Comparison of ENCODE assay signal across 1 cellular context in the genomic region with DNA sequence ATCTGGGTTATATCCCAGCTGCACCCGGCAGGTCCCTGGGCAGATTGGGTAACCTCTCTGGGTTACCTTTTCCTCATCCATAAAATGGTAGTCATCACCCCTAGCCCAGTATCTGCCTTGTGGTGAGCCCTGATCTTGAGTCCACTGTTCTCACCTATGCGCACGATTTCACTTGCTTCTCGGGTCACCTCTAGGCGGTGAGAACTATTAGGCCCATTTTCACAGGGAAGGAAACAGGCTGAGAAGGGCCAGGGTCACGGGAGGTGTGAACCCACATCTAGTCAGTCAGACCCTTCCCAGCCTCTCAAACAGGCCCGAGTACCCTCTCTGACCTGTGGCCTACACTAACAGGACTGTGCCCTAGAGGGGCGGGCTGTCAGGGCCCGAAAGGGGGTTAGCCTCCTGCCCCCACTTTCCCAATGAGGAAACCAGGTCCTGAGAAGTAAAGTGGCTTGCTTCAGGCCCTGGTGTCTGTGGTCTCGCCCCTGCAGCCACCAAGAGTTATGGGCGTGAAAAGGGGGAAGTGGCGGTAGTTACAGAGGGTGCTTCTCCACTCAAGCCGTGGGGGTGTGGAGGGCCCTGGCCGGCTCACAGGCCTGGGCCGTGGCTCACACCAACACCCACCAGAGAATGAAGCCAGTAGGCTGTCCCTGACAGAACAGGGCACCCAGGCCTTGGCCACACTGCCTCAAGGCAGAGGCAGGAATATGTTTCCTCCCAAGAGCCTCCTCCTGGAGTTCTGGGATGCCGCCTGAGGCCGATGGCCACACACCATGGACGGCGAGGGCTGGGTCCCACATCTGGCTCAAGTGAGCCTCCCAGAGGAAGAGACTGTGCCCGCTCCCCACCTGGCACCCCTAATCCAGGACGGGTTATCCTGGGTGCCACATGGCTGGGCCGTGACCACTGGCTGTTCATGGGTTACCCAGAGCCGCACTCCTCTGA.
TF ChIP-seq lines count a peak whose summit lies in the region.

No MANE protein-coding gene starts in this region.

TF ChIP-seq in GM12878, 131 proteins besides CTCF, POLR2A, EP300 and RAD21 (continued from another document and continues in another):
- TF ChIP-seq, protein P1, sequence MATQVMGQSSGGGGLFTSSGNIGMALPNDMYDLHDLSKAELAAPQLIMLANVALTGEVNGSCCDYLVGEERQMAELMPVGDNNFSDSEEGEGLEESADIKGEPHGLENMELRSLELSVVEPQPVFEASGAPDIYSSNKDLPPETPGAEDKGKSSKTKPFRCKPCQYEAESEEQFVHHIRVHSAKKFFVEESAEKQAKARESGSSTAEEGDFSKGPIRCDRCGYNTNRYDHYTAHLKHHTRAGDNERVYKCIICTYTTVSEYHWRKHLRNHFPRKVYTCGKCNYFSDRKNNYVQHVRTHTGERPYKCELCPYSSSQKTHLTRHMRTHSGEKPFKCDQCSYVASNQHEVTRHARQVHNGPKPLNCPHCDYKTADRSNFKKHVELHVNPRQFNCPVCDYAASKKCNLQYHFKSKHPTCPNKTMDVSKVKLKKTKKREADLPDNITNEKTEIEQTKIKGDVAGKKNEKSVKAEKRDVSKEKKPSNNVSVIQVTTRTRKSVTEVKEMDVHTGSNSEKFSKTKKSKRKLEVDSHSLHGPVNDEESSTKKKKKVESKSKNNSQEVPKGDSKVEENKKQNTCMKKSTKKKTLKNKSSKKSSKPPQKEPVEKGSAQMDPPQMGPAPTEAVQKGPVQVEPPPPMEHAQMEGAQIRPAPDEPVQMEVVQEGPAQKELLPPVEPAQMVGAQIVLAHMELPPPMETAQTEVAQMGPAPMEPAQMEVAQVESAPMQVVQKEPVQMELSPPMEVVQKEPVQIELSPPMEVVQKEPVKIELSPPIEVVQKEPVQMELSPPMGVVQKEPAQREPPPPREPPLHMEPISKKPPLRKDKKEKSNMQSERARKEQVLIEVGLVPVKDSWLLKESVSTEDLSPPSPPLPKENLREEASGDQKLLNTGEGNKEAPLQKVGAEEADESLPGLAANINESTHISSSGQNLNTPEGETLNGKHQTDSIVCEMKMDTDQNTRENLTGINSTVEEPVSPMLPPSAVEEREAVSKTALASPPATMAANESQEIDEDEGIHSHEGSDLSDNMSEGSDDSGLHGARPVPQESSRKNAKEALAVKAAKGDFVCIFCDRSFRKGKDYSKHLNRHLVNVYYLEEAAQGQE (IDR thresholded peaks at IDR 0.05; ENCODE audit: low read depth, low read length), result no peak
- no peak for TF ChIP-seq STAT1 (conservative IDR thresholded peaks at IDR 0.05)
- no peak for TF ChIP-seq KAT2A (conservative IDR thresholded peaks at IDR 0.05; ENCODE audit: control insufficient read depth, low read depth, low read length)
- TF ChIP-seq, protein P2, sequence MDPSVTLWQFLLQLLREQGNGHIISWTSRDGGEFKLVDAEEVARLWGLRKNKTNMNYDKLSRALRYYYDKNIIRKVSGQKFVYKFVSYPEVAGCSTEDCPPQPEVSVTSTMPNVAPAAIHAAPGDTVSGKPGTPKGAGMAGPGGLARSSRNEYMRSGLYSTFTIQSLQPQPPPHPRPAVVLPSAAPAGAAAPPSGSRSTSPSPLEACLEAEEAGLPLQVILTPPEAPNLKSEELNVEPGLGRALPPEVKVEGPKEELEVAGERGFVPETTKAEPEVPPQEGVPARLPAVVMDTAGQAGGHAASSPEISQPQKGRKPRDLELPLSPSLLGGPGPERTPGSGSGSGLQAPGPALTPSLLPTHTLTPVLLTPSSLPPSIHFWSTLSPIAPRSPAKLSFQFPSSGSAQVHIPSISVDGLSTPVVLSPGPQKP (IDR thresholded peaks at IDR 0.05; ENCODE audit: low read depth, low read length), result no peak
- TF ChIP-seq SPI1 (IDR thresholded peaks at IDR 0.05; ENCODE audit: borderline replicate concordance, insufficient read depth, low read depth, low read length), result peak; percentile 95
- no peak for TF ChIP-seq TARDBP (IDR thresholded peaks at IDR 0.05; ENCODE audit: borderline replicate concordance)
- TF ChIP-seq, protein P3, sequence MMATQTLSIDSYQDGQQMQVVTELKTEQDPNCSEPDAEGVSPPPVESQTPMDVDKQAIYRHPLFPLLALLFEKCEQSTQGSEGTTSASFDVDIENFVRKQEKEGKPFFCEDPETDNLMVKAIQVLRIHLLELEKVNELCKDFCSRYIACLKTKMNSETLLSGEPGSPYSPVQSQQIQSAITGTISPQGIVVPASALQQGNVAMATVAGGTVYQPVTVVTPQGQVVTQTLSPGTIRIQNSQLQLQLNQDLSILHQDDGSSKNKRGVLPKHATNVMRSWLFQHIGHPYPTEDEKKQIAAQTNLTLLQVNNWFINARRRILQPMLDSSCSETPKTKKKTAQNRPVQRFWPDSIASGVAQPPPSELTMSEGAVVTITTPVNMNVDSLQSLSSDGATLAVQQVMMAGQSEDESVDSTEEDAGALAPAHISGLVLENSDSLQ (IDR thresholded peaks at IDR 0.05), result 0 out of 2 replicates have a peak, but pooled peaks have one; percentile 7
- TF ChIP-seq JUND (IDR thresholded peaks at IDR 0.05; ENCODE audit: low read depth, low read length), result no peak
- no peak for TF ChIP-seq TCF3 (IDR thresholded peaks at IDR 0.05; ENCODE audit: borderline replicate concordance, insufficient read depth, low read depth, low read length)
- TF ChIP-seq, protein P4, sequence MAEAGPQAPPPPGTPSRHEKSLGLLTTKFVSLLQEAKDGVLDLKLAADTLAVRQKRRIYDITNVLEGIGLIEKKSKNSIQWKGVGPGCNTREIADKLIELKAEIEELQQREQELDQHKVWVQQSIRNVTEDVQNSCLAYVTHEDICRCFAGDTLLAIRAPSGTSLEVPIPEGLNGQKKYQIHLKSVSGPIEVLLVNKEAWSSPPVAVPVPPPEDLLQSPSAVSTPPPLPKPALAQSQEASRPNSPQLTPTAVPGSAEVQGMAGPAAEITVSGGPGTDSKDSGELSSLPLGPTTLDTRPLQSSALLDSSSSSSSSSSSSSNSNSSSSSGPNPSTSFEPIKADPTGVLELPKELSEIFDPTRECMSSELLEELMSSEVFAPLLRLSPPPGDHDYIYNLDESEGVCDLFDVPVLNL (IDR thresholded peaks at IDR 0.05; ENCODE audit: low read depth, low read length), result no peak
- TF ChIP-seq MYB (IDR thresholded peaks at IDR 0.05; ENCODE audit: borderline replicate concordance, low read depth, low read length), result no peak
- no peak for TF ChIP-seq ZNF622 (IDR thresholded peaks at IDR 0.05)
- no peak for TF ChIP-seq FOXM1 (IDR thresholded peaks at IDR 0.05; ENCODE audit: low read depth, low read length)
- no peak for TF ChIP-seq ETV6 (conservative IDR thresholded peaks at IDR 0.05 in 1 of 2, IDR thresholded peaks at IDR 0.05 in 1 of 2; ENCODE audit: borderline replicate concordance in 1 of 2, low read depth in 1 of 2)
- TF ChIP-seq HCFC1 (IDR thresholded peaks at IDR 0.05; ENCODE audit: low read length), result no peak
- TF ChIP-seq IKZF1 (conservative IDR thresholded peaks at IDR 0.05), result peak; percentile 96
- no peak for TF ChIP-seq CBX3 (IDR thresholded peaks at IDR 0.05; ENCODE audit: borderline replicate concordance, low read depth)
- no peak for TF ChIP-seq NFYA (IDR thresholded peaks at IDR 0.05; ENCODE audit: borderline replicate concordance, low read depth, low read length)
- TF ChIP-seq CBFB (IDR thresholded peaks at IDR 0.05; ENCODE audit: low read depth), result no peak
- TF ChIP-seq, protein P5, sequence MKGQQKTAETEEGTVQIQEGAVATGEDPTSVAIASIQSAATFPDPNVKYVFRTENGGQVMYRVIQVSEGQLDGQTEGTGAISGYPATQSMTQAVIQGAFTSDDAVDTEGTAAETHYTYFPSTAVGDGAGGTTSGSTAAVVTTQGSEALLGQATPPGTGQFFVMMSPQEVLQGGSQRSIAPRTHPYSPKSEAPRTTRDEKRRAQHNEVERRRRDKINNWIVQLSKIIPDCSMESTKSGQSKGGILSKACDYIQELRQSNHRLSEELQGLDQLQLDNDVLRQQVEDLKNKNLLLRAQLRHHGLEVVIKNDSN (IDR thresholded peaks at IDR 0.05; ENCODE audit: borderline replicate concordance, extremely low read length, insufficient read depth, low read depth, low read length), result no peak
- peak; percentile 88 for TF ChIP-seq NBN (IDR thresholded peaks at IDR 0.05)
- TF ChIP-seq SP1 (IDR thresholded peaks at IDR 0.05; ENCODE audit: low read depth, low read length), result peak; percentile 58
- peak; percentile 28; the same call in 1 of the 2 replicates for TF ChIP-seq NR2C1 (IDR thresholded peaks at IDR 0.05)
- no peak for TF ChIP-seq TBL1XR1 (IDR thresholded peaks at IDR 0.05; ENCODE audit: low read depth, low read length)
- TF ChIP-seq MTA3 (IDR thresholded peaks at IDR 0.05; ENCODE audit: borderline replicate concordance, low read length), result no peak; the same call in 1 of the 2 replicates
- no peak for TF ChIP-seq RCOR1 (conservative IDR thresholded peaks at IDR 0.05; ENCODE audit: low read depth, low read length)
- TF ChIP-seq PAX5 (IDR thresholded peaks at IDR 0.05; ENCODE audit: borderline replicate concordance, low read depth, low read length), result peak; percentile 82
- peak; percentile 58; the same call in 1 of the 2 replicates for TF ChIP-seq BCL11A (IDR thresholded peaks at IDR 0.05; ENCODE audit: low read depth, low read length)
- TF ChIP-seq HDAC2 (IDR thresholded peaks at IDR 0.05), result no peak
- TF ChIP-seq, protein P6, sequence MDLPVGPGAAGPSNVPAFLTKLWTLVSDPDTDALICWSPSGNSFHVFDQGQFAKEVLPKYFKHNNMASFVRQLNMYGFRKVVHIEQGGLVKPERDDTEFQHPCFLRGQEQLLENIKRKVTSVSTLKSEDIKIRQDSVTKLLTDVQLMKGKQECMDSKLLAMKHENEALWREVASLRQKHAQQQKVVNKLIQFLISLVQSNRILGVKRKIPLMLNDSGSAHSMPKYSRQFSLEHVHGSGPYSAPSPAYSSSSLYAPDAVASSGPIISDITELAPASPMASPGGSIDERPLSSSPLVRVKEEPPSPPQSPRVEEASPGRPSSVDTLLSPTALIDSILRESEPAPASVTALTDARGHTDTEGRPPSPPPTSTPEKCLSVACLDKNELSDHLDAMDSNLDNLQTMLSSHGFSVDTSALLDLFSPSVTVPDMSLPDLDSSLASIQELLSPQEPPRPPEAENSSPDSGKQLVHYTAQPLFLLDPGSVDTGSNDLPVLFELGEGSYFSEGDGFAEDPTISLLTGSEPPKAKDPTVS (IDR thresholded peaks at IDR 0.05; ENCODE audit: low read depth, low read length), result no peak
- TF ChIP-seq, protein P7, sequence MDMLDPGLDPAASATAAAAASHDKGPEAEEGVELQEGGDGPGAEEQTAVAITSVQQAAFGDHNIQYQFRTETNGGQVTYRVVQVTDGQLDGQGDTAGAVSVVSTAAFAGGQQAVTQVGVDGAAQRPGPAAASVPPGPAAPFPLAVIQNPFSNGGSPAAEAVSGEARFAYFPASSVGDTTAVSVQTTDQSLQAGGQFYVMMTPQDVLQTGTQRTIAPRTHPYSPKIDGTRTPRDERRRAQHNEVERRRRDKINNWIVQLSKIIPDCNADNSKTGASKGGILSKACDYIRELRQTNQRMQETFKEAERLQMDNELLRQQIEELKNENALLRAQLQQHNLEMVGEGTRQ (IDR thresholded peaks at IDR 0.05; ENCODE audit: borderline replicate concordance, low read depth, low read length), result no peak
- TF ChIP-seq HDGF (IDR thresholded peaks at IDR 0.05), result no peak; the same call in 1 of the 2 replicates
- TF ChIP-seq KLF5 (IDR thresholded peaks at IDR 0.05; ENCODE audit: partially characterized antibody), result peak; percentile 52
- no peak for TF ChIP-seq KDM1A (IDR thresholded peaks at IDR 0.05; ENCODE audit: borderline replicate concordance)
- TF ChIP-seq SUPT20H (IDR thresholded peaks at IDR 0.05; ENCODE audit: borderline replicate concordance, control insufficient read depth, low read depth, low read length), result no peak
- peak; percentile 29 for TF ChIP-seq RELA (IDR thresholded peaks at IDR 0.05; ENCODE audit: borderline replicate concordance, partially characterized antibody)
- peak; percentile 74; the same call in 1 of the 2 replicates for TF ChIP-seq ZNF207 (IDR thresholded peaks at IDR 0.05; ENCODE audit: borderline replicate concordance)
- peak; percentile 38; the same call in 1 of the 2 replicates for TF ChIP-seq RB1 (IDR thresholded peaks at IDR 0.05; ENCODE audit: borderline replicate concordance)
- no peak for TF ChIP-seq EZH2 (IDR thresholded peaks at IDR 0.05; ENCODE audit: borderline replicate concordance, control insufficient read depth, low read depth, low read length)
- TF ChIP-seq, protein P8, sequence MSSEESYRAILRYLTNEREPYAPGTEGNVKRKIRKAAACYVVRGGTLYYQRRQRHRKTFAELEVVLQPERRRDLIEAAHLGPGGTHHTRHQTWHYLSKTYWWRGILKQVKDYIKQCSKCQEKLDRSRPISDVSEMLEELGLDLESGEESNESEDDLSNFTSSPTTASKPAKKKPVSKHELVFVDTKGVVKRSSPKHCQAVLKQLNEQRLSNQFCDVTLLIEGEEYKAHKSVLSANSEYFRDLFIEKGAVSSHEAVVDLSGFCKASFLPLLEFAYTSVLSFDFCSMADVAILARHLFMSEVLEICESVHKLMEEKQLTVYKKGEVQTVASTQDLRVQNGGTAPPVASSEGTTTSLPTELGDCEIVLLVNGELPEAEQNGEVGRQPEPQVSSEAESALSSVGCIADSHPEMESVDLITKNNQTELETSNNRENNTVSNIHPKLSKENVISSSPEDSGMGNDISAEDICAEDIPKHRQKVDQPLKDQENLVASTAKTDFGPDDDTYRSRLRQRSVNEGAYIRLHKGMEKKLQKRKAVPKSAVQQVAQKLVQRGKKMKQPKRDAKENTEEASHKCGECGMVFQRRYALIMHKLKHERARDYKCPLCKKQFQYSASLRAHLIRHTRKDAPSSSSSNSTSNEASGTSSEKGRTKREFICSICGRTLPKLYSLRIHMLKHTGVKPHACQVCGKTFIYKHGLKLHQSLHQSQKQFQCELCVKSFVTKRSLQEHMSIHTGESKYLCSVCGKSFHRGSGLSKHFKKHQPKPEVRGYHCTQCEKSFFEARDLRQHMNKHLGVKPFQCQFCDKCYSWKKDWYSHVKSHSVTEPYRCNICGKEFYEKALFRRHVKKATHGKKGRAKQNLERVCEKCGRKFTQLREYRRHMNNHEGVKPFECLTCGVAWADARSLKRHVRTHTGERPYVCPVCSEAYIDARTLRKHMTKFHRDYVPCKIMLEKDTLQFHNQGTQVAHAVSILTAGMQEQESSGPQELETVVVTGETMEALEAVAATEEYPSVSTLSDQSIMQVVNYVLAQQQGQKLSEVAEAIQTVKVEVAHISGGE (CRISPR knock-in tag; IDR thresholded peaks at IDR 0.05), result no peak
- TF ChIP-seq SMAD5 (IDR thresholded peaks at IDR 0.05; ENCODE audit: low read depth), result no peak
- no peak for TF ChIP-seq BMI1 (IDR thresholded peaks at IDR 0.05; ENCODE audit: borderline replicate concordance)
- TF ChIP-seq, protein P9, sequence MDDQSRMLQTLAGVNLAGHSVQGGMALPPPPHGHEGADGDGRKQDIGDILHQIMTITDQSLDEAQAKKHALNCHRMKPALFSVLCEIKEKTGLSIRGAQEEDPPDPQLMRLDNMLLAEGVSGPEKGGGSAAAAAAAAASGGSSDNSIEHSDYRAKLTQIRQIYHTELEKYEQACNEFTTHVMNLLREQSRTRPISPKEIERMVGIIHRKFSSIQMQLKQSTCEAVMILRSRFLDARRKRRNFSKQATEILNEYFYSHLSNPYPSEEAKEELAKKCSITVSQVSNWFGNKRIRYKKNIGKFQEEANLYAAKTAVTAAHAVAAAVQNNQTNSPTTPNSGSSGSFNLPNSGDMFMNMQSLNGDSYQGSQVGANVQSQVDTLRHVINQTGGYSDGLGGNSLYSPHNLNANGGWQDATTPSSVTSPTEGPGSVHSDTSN (IDR thresholded peaks at IDR 0.05; ENCODE audit: insufficient replicate concordance, low read depth, low read length), result no peak
- TF ChIP-seq HDAC6 (IDR thresholded peaks at IDR 0.05; ENCODE audit: unreplicated experiment), result no peak
- peak; percentile 68 for TF ChIP-seq SMAD1 (IDR thresholded peaks at IDR 0.05; ENCODE audit: low read depth, partially characterized antibody)
- TF ChIP-seq MEF2B (IDR thresholded peaks at IDR 0.05; ENCODE audit: partially characterized antibody, poor library complexity, severe bottlenecking), result peak; percentile 85
- TF ChIP-seq NFIC (IDR thresholded peaks at IDR 0.05; ENCODE audit: low read depth, low read length), result no peak
- peak; percentile 89 for TF ChIP-seq RUNX3 (IDR thresholded peaks at IDR 0.05; ENCODE audit: low read length)
